ENCODE assay signal across 14 cellular contexts in the genomic region with DNA sequence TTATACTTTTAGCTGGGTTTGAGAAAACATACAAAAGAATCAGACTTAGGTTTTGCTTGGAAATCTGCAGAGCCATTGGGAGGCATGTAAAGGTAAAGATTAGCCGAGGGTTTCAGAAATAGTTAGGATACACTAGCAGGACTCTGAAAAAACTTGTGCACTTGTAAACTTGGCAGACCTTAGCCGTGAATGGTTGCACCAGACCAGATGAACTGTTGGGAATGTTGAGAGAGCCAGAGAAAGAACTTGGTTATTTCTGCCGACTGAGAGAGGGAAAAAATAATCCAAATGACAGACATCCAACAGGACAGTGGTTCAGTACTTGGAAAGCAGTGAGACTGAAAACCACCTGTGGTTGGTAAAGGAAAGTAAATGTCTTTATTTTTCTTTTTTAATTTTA.
A peak's percentile ranks its signal among the peaks of the same experiment; 100 is the strongest.
DNase-seq lines count a peak whose midpoint lies in the region; ATAC-seq and TF ChIP-seq lines count a peak whose summit lies in the region.
"Had no signal": no experiment of that assay in that cellular context is flagged by ENCODE, and none has a peak within 500 bp of the region (broad histone marks: within the 10 kb centered on the region; RNA-seq: fewer than 3 reads in every experiment).

No MANE protein-coding gene starts in this region.

- intact Hi-C loops in Right ventricle myocardium inferior (cut with DNase I) = no loop called here
- intact Hi-C loops in cardiac septum (cut with DNase I) = no loop called here
- intact Hi-C loops in heart right ventricle (cut with DNase I) = no loop called here
- intact Hi-C loops in left lung (cut with DNase I) = no loop called here

- H3K36me3 ChIP-seq in heart right ventricle (no peaks in the 10 kb centered on the region), left lung (no peaks in the 10 kb centered on the region)
- H3K36me3 ChIP-seq: BLaER1 had no signal

- 53 to 54% methylated on average over 3 of the region's 3 CpGs for WGBS in heart right ventricle, 2 donors

- TF ChIP-seq CTCF in heart right ventricle (IDR thresholded peaks at IDR 0.05) = no peak
- no peak for TF ChIP-seq CTCF in left lung (IDR thresholded peaks at IDR 0.05)

- no peak overlapping the region for H3K4me3 ChIP-seq in heart right ventricle
- H3K4me3 ChIP-seq in left lung = no peak overlapping the region
- H3K4me3 ChIP-seq: BLaER1 had no signal

- DNase-seq in Right ventricle myocardium inferior (ENCODE audit: missing footprints) = no peak
- DNase-seq in cardiac septum (ENCODE audit: low spot score) = no peak
- DNase-seq in heart right ventricle = peak in 1 of 2 donors; percentile 28
- DNase-seq in left lung = no peak
- DNase-seq in NCI-H128 (lab: John Stamatoyannopoulos, UW; ENCODE audit: unreplicated experiment) = no peak
- DNase-seq in substantia nigra (lab: John Stamatoyannopoulos, UW) = no peak
- DNase-seq: 8988T; AML-193; Caco-2; CD8-positive, alpha-beta memory T cell; GOT3; H9 had no signal

- peak overlapping the region in 2 of 10 donors; percentile 49 to 63 for H3K27ac ChIP-seq in heart right ventricle
- no peak overlapping the region for H3K27ac ChIP-seq in left lung
- H3K27ac ChIP-seq in substantia nigra (ENCODE audit: low read depth, low read length, poor library complexity, severe bottlenecking) = no peak overlapping the region
- H3K27ac ChIP-seq: BLaER1 had no signal

- ATAC-seq in Right ventricle myocardium inferior = peak; percentile 88
- ATAC-seq in heart right ventricle = peak in 7 of 8 donors; percentile 61 to 93 (median 82)
- peak; percentile 81 for ATAC-seq in left lung
- ATAC-seq in GM21360 (IDR thresholded peaks at IDR 0.05; ENCODE audit: unreplicated experiment) = no peak

- H3K9me3 ChIP-seq in heart right ventricle (no peaks in the 10 kb centered on the region), left lung (no peaks in the 10 kb centered on the region)
- H3K9me3 ChIP-seq: BLaER1, Caco-2 had no signal

- H3K27me3 ChIP-seq in heart right ventricle (no peaks in the 10 kb centered on the region), left lung (no peaks in the 10 kb centered on the region)
- H3K27me3 ChIP-seq: BLaER1 had no signal

- peaks cover 0 to 10% (median 6%) of the 10 kb centered on the region in 9 donors for H3K4me1 ChIP-seq in heart right ventricle
- no peaks in the 10 kb centered on the region for H3K4me1 ChIP-seq in left lung
- H3K4me1 ChIP-seq: BLaER1, Caco-2 had no signal
